Comparison of ENCODE assay signal across 16 cellular contexts in genomic region chr11:72629266-72629665, GRCh38.
DNase-seq lines count a peak whose midpoint lies in the region; ATAC-seq and TF ChIP-seq lines count a peak whose summit lies in the region.
"Had no signal": no experiment of that assay in that cellular context is flagged by ENCODE, and none has a peak within 500 bp of the region (broad histone marks: within the 10 kb centered on the region; RNA-seq: fewer than 3 reads in every experiment).

No MANE protein-coding gene starts in this region.

- CTCF ChIA-PET in activated naive CD4-positive, alpha-beta T cell treated with anti-CD3 and anti-CD28 coated beads, Interleukin-2, amount 10 ng/mL, durations not matched to agents 7 days and 5 days (lab: Charles Lee) = no interaction called here

- no peak overlapping the region for H3K4me3 ChIP-seq in tibial artery

- H3K4me1 ChIP-seq in tibial artery = peaks cover 0 to 83% (median 61%) of the 10 kb centered on the region in 4 donors

- H3K27me3 Mint-ChIP-seq in dendritic cell treated with granulocyte-macrophage colony-stimulating factor and Interleukin-4, amounts not matched to agents 40 ng/mL and 50 ng/mL, for 4 days = peaks cover 85% of the 10 kb centered on the region
- peaks cover 32% of the 10 kb centered on the region for H3K27me3 Mint-ChIP-seq in activated naive CD4-positive, alpha-beta T cell treated with anti-CD3 and anti-CD28 coated beads, Interleukin-2, amount 10 ng/mL, durations not matched to agents 7 days and 5 days
- H3K27me3 Mint-ChIP-seq: activated CD4-positive, alpha-beta memory T cell treated with anti-CD3 and anti-CD28 coated beads for 36 hours had no signal

- DNase-seq in NCI-H2171 (lab: John Stamatoyannopoulos, UW) = peak; percentile 88
- peak; percentile 30 for DNase-seq in midbrain (lab: John Stamatoyannopoulos, UW)
- DNase-seq in tibial artery = peak in 1 of 2 donors; percentile 76
- DNase-seq in activated naive CD4-positive, alpha-beta T cell treated with anti-CD3 and anti-CD28 coated beads, Interleukin-2, amount 10 ng/mL, durations not matched to agents 7 days and 5 days = no peak
- DNase-seq: activated CD4-positive, alpha-beta memory T cell treated with anti-CD3 and anti-CD28 coated beads for 36 hours; activated naive CD4-positive, alpha-beta T cell treated with anti-CD3 and anti-CD28 coated beads, Interleukin-2, amount 50 U/mL, for 16 hours; CD8-positive, alpha-beta T cell; Kasumi-1; NCI-H2081 treated with DMSO at 0.1 percent for 48 hours; stimulated activated CD4-positive, alpha-beta T cell treated with anti-CD3 and anti-CD28 coated beads, Interleukin-4, amount 100 ng/mL, for 1 hour; stimulated activated naive CD4-positive, alpha-beta T cell had no signal

- intact Hi-C loops in dendritic cell treated with granulocyte-macrophage colony-stimulating factor and Interleukin-4, amounts not matched to agents 40 ng/mL and 50 ng/mL, for 4 days (cut with micrococcal nuclease) = no loop called here
- intact Hi-C loops in tibial artery (cut with DNase I; ENCODE audit: low total_unique reads) = no loop called here

- peak overlapping the region; percentile 37 to 42 for H3K27ac ChIP-seq in tibial artery

- peaks cover 29% of the 10 kb centered on the region for H3K4me1 Mint-ChIP-seq in dendritic cell treated with granulocyte-macrophage colony-stimulating factor and Interleukin-4, amounts not matched to agents 40 ng/mL and 50 ng/mL, for 4 days (ENCODE audit: low read depth)
- H3K4me1 Mint-ChIP-seq in activated naive CD4-positive, alpha-beta T cell treated with anti-CD3 and anti-CD28 coated beads, Interleukin-2, amount 10 ng/mL, durations not matched to agents 7 days and 5 days = peaks cover 10% of the 10 kb centered on the region

- no peaks in the 10 kb centered on the region for H3K9me3 Mint-ChIP-seq in dendritic cell treated with granulocyte-macrophage colony-stimulating factor and Interleukin-4, amounts not matched to agents 40 ng/mL and 50 ng/mL, for 4 days
- no peaks in the 10 kb centered on the region for H3K9me3 Mint-ChIP-seq in activated naive CD4-positive, alpha-beta T cell treated with anti-CD3 and anti-CD28 coated beads, Interleukin-2, amount 10 ng/mL, durations not matched to agents 7 days and 5 days
- H3K9me3 Mint-ChIP-seq: activated CD4-positive, alpha-beta memory T cell treated with anti-CD3 and anti-CD28 coated beads for 36 hours; CD8-positive, alpha-beta T cell; T-helper 1 cell treated with Interleukin-12 subunit alpha and Interleukin-12 subunit beta and Interleukin-4 antibody, amounts not matched to agents 30 μg/mL and 1 μg/mL, for 36 hours had no signal

- H3K36me3 Mint-ChIP-seq in dendritic cell treated with granulocyte-macrophage colony-stimulating factor and Interleukin-4, amounts not matched to agents 40 ng/mL and 50 ng/mL, for 4 days (ENCODE audit: low read depth) = no peaks in the 10 kb centered on the region
- H3K36me3 Mint-ChIP-seq in activated naive CD4-positive, alpha-beta T cell treated with anti-CD3 and anti-CD28 coated beads, Interleukin-2, amount 10 ng/mL, durations not matched to agents 7 days and 5 days = no peaks in the 10 kb centered on the region
- H3K36me3 Mint-ChIP-seq: activated CD4-positive, alpha-beta memory T cell treated with anti-CD3 and anti-CD28 coated beads for 36 hours; CD8-positive, alpha-beta T cell had no signal

- no peaks in the 10 kb centered on the region for H3K9me3 ChIP-seq in tibial artery

- ATAC-seq in GM18517 (IDR thresholded peaks at IDR 0.05; ENCODE audit: unreplicated experiment) (no peak), HG02759 (IDR thresholded peaks at IDR 0.05; ENCODE audit: unreplicated experiment) (no peak)
- ATAC-seq in activated CD4-positive, CD25-positive, alpha-beta regulatory T cell treated with anti-CD3 and anti-CD28 coated beads, Interleukin-2, amount 50 U/mL, for 24 hours = no peak
- ATAC-seq: CD8-positive, alpha-beta T cell had no signal

- no peaks in the 10 kb centered on the region for H3K36me3 ChIP-seq in tibial artery

- H3K4me3 Mint-ChIP-seq in dendritic cell treated with granulocyte-macrophage colony-stimulating factor and Interleukin-4, amounts not matched to agents 40 ng/mL and 50 ng/mL, for 4 days = no peak overlapping the region
- no peak overlapping the region for H3K4me3 Mint-ChIP-seq in activated naive CD4-positive, alpha-beta T cell treated with anti-CD3 and anti-CD28 coated beads, Interleukin-2, amount 10 ng/mL, durations not matched to agents 7 days and 5 days
- H3K4me3 Mint-ChIP-seq: activated CD4-positive, alpha-beta memory T cell treated with anti-CD3 and anti-CD28 coated beads for 36 hours; CD8-positive, alpha-beta T cell; T-helper 1 cell treated with Interleukin-12 subunit alpha and Interleukin-12 subunit beta and Interleukin-4 antibody, amounts not matched to agents 30 μg/mL and 1 μg/mL, for 36 hours had no signal

- no peaks in the 10 kb centered on the region for H3K27me3 ChIP-seq in tibial artery

- TF ChIP-seq CTCF in tibial artery (IDR thresholded peaks at IDR 0.05) = no peak

- H3K27ac Mint-ChIP-seq in dendritic cell treated with granulocyte-macrophage colony-stimulating factor and Interleukin-4, amounts not matched to agents 40 ng/mL and 50 ng/mL, for 4 days = peak overlapping the region; percentile 1
- H3K27ac Mint-ChIP-seq in activated naive CD4-positive, alpha-beta T cell treated with anti-CD3 and anti-CD28 coated beads, Interleukin-2, amount 10 ng/mL, durations not matched to agents 7 days and 5 days = no peak overlapping the region
- H3K27ac Mint-ChIP-seq: activated CD4-positive, alpha-beta memory T cell treated with anti-CD3 and anti-CD28 coated beads for 36 hours; CD8-positive, alpha-beta T cell; T-helper 1 cell treated with Interleukin-12 subunit alpha and Interleukin-12 subunit beta and Interleukin-4 antibody, amounts not matched to agents 30 μg/mL and 1 μg/mL, for 36 hours had no signal
